Comparison of ENCODE assay signal across 17 cellular contexts in genomic region chr2:239938651-239939486, GRCh38.
A peak's percentile ranks its signal among the peaks of the same experiment; 100 is the strongest.
DNase-seq lines count a peak whose midpoint lies in the region; ATAC-seq and TF ChIP-seq lines count a peak whose summit lies in the region.
"Had no signal": no experiment of that assay in that cellular context is flagged by ENCODE, and none has a peak within 500 bp of the region (broad histone marks: within the 10 kb centered on the region; RNA-seq: fewer than 3 reads in every experiment).

No MANE protein-coding gene starts in this region.

- intact Hi-C loops in heart left ventricle (cut with DNase I): loop anchor here in 3 of 10 donors (5.0 to 10.0 kb wide), 4 partner anchors 43 to 206 kb away; partner anchors contain the start of gene OTOS (in 1 of the 3)
- intact Hi-C loops in spleen (cut with DNase I; ENCODE audit: low total_unique reads): no loop called here

- H3K36me3 ChIP-seq in RWPE2 (ENCODE audit: low read depth) (no peaks in the 10 kb centered on the region), heart left ventricle (no peaks in the 10 kb centered on the region), spleen (peaks cover 0 to 4% (median 0%) of the 10 kb centered on the region in 6 donors)
- H3K36me3 ChIP-seq: breast epithelium had no signal

- WGBS in heart left ventricle, 4 donors: 80 to 89% (median 88%) methylated on average over 42 of the region's 42 CpGs
- 61 to 82% (median 82%) methylated on average over 32 to 42 of the region's 42 CpGs for WGBS in spleen, 5 donors

- no peak for TF ChIP-seq POLR2A in heart left ventricle (IDR thresholded peaks at IDR 0.05)
- no peak for TF ChIP-seq POLR2A in spleen (IDR thresholded peaks at IDR 0.05)
- no peak for TF ChIP-seq POLR2A in GM18505 (IDR thresholded peaks at IDR 0.05; ENCODE audit: borderline replicate concordance, extremely low read depth, insufficient read depth, insufficient read length)

- no peak overlapping the region for H3K4me3 ChIP-seq in RWPE2 (ENCODE audit: severe bottlenecking)
- H3K4me3 ChIP-seq in heart left ventricle: no peak overlapping the region
- H3K4me3 ChIP-seq in spleen: no peak overlapping the region
- H3K4me3 ChIP-seq: breast epithelium, lung, SK-N-MC had no signal

- ATAC-seq in RWPE2 (ENCODE audit: low read depth): no peak
- no peak for ATAC-seq in heart left ventricle
- no peak for ATAC-seq in GM18505 (IDR thresholded peaks at IDR 0.05; ENCODE audit: unreplicated experiment)

- H3K4me1 ChIP-seq in RWPE2 (ENCODE audit: insufficient read depth, poor library complexity, severe bottlenecking) (no peaks in the 10 kb centered on the region), heart left ventricle (peaks cover 0 to 15% (median 0%) of the 10 kb centered on the region in 12 donors), spleen (peaks cover 0 to 18% (median 5%) of the 10 kb centered on the region in 6 donors)
- H3K4me1 ChIP-seq: breast epithelium had no signal

- no peak for TF ChIP-seq CTCF in RWPE2 (IDR thresholded peaks at IDR 0.05; ENCODE audit: poor library complexity, severe bottlenecking)
- TF ChIP-seq CTCF in heart left ventricle (IDR thresholded peaks at IDR 0.05): no peak
- TF ChIP-seq CTCF in spleen (IDR thresholded peaks at IDR 0.05 in 8 of 11, conservative IDR thresholded peaks at IDR 0.05 in 3 of 11): no peak

- peak; percentile 10 for DNase-seq in activated CD8-positive, alpha-beta memory T cell treated with anti-CD3 and anti-CD28 coated beads, Interleukin-2, amount 50 U/mL, for 4 hours
- DNase-seq in activated CD8-positive, alpha-beta memory T cell treated with anti-CD3 and anti-CD28 coated beads for 24 hours: no peak
- DNase-seq in RWPE2 (ENCODE audit: low spot score): peak; percentile 45
- peak in 4 of 5 donors; percentile 5 to 57 (median 14) for DNase-seq in heart left ventricle
- DNase-seq in spleen: peak; percentile 59
- DNase-seq in NCI-H2081 treated with DMSO at 0.1 percent for 48 hours (lab: John Stamatoyannopoulos, UW): no peak
- DNase-seq in effector CD4-positive, alpha-beta T cell: no peak
- DNase-seq: activated gamma-delta T cell treated with Interleukin-2 at 50 U/mL for 16 hours; CD4-positive, CD25-positive, alpha-beta regulatory T cell; naive B cell; NCI-H1436; stimulated activated CD4-positive, alpha-beta T cell treated with anti-CD3 and anti-CD28 coated beads, Interleukin-2, amount 100 ng/mL, for 48 hours; T1000 had no signal

- H3K27ac ChIP-seq in RWPE2 (ENCODE audit: poor library complexity, severe bottlenecking): no peak overlapping the region
- H3K27ac ChIP-seq in heart left ventricle: no peak overlapping the region
- peak overlapping the region in 1 of 8 donors; percentile 75 for H3K27ac ChIP-seq in spleen
- H3K27ac ChIP-seq: breast epithelium, SK-N-MC had no signal

- H3K27me3 ChIP-seq in RWPE2 (ENCODE audit: insufficient read depth, poor library complexity, severe bottlenecking) (no peaks in the 10 kb centered on the region), heart left ventricle (no peaks in the 10 kb centered on the region), spleen (replicated peaks in 1 of 7) (no peaks in the 10 kb centered on the region)
- H3K27me3 ChIP-seq: breast epithelium had no signal

- H3K9me3 ChIP-seq in RWPE2 (ENCODE audit: severe bottlenecking) (no peaks in the 10 kb centered on the region), heart left ventricle (no peaks in the 10 kb centered on the region), spleen (peaks cover 0 to 4% (median 0%) of the 10 kb centered on the region in 8 donors)

Comparison
In these comparisons a context has a peak if more than half of its experiments do, and no peak if none do; other contexts are left out.
1. DNase-seq: peak in activated CD8-positive, alpha-beta memory T cell treated with anti-CD3 and anti-CD28 coated beads, Interleukin-2, amount 50 U/mL, for 4 hours (single experiment), RWPE2 (single experiment), heart left ventricle (4 of 5) and spleen (single experiment); none in activated CD8-positive, alpha-beta memory T cell treated with anti-CD3 and anti-CD28 coated beads for 24 hours (single experiment), NCI-H2081 treated with DMSO at 0.1 percent for 48 hours (single experiment) and effector CD4-positive, alpha-beta T cell (single experiment).